ENCODE assay signal across 8 cellular contexts in the genomic region with DNA sequence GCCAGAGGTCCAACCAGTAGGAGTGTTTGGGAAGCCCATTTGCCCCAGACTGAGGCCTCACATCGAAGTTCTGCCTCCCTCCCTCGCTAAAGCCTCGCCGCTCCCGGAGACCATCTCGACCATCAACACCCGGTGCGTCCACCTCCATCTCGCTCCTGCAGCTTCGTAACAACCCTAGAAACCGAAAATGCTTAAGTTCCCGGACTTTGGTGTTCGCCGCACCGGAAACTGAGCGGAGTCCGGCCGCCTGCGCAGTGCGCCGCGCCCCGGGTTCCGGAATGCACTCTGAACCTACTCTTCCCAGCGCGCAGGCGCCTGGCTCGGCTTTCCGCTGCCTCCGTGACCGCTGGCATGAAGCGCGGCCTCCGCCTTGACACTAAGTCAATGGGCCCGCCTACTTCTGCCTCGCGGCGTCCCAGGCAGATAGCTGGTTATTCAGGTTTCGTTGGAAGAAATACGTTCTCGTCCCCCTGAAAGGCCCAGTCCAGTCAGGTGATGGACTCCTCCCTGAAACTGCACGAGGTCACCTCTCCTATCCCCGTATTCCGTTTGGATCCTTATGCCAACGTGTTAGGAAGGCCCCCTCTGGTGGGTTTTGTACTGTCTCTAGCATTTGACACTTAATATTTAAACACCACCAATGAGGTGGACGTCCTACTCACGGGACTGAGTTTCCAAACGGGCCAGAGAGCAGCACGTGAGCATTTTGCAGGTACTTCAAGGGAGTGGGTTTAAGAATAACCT. TPM values are rescaled to one million over a fixed set of nuclear protein-coding genes. Genes with fewer than 3 reads are reported as not detected.
A peak's percentile ranks its signal among the peaks of the same experiment; 100 is the strongest.
DNase-seq lines count a peak whose midpoint lies in the region; ATAC-seq, FAIRE-seq and TF ChIP-seq lines count a peak whose summit lies in the region.

No MANE protein-coding gene starts in this region.

- peak overlapping the region; percentile 85 to 93 (median 92) for H3K27ac ChIP-seq in sigmoid colon

- H3K36me3 ChIP-seq in sigmoid colon: peaks cover 0 to 18% (median 0%) of the 10 kb centered on the region in 4 donors

- peak; percentile 96 for ATAC-seq in HG02763 (IDR thresholded peaks at IDR 0.05; ENCODE audit: unreplicated experiment)

- peak; percentile 97 for FAIRE-seq in GM12892 (lab: Jason Lieb, UNC)

- TF ChIP-seq EP300 in sigmoid colon (IDR thresholded peaks at IDR 0.05): peak in 1 of 4 donors; percentile 21

- TF ChIP-seq POLR2A in GM12892 (IDR thresholded peaks at IDR 0.05; ENCODE audit: low read depth, low read length) (peak; percentile 92), sigmoid colon (IDR thresholded peaks at IDR 0.05) (peak; percentile 81 to 85)

- H3K9me3 ChIP-seq in sigmoid colon: no peaks in the 10 kb centered on the region

- WGBS in sigmoid colon, 2 donors: 1% methylated on average over 49 of the region's 49 CpGs

- peak in 1 of 4 experiments; percentile 20 for TF ChIP-seq CTCF in sigmoid colon (IDR thresholded peaks at IDR 0.05)

- peaks cover 0 to 29% (median 25%) of the 10 kb centered on the region in 4 donors for H3K4me1 ChIP-seq in sigmoid colon

- H3K4me3 ChIP-seq in sigmoid colon: peak overlapping the region; percentile 56 to 87 (median 68)

- no peaks in the 10 kb centered on the region for H3K27me3 ChIP-seq in sigmoid colon

- intact Hi-C loops in sigmoid colon (cut with DNase I): no loop called here

- DNase-seq in GM12892 (ENCODE audit: insufficient read length) (peak; percentile 72), RKO (ENCODE audit: low spot score) (peak; percentile 94), amniotic epithelial cell (ENCODE audit: low read depth) (peak; percentile 91), hepatic stellate cell (ENCODE audit: low spot score) (peak; percentile 83), sigmoid colon (peak; percentile 96), AML-193 (lab: John Stamatoyannopoulos, UW) (no peak), midbrain (lab: John Stamatoyannopoulos, UW) (no peak)

RNA-seq across cellular contexts. Expression of a gene that starts 21.4 kb away (rescaled TPM):
- polyA plus RNA-seq in GM12892 (2012; ENCODE audit: missing spikeins): not detected
- total RNA-seq in sigmoid colon: not detected
- 100 to 1,000 TPM in 2 of 3 donors, 10 to 100 TPM in 1; 22.1 to 167 (median 110) TPM for polyA plus RNA-seq in sigmoid colon

Comparison
In these comparisons a context has a peak if more than half of its experiments do, and no peak if none do; other contexts are left out.
1. DNase-seq: peak in GM12892 (single experiment), RKO (single experiment), amniotic epithelial cell (single experiment), hepatic stellate cell (single experiment) and sigmoid colon (single experiment); none in AML-193 (0 of 2) and midbrain (single experiment).